20 cellular contexts compared by ENCODE assay signal in genomic region chr4:67928547-67928946, GRCh38. TPM values are rescaled to one million over a fixed set of nuclear protein-coding genes. Genes with fewer than 3 reads are reported as not detected.
DNase-seq lines count a peak whose midpoint lies in the region; ATAC-seq, FAIRE-seq and TF ChIP-seq lines count a peak whose summit lies in the region.
"Had no signal": no experiment of that assay in that cellular context is flagged by ENCODE, and none has a peak within 500 bp of the region (broad histone marks: within the 10 kb centered on the region; RNA-seq: fewer than 3 reads in every experiment).

No MANE protein-coding gene starts in this region.

- no peaks in the 10 kb centered on the region for H3K79me2 ChIP-seq in neural progenitor cell (ENCODE audit: low read depth)

- no peaks in the 10 kb centered on the region for H4K20me1 ChIP-seq in neural progenitor cell (ENCODE audit: low read depth)

- no peaks in the 10 kb centered on the region for H3K36me3 ChIP-seq in neural progenitor cell

- TF ChIP-seq CTCF in endothelial cell (IDR thresholded peaks at IDR 0.05; ENCODE audit: unreplicated experiment): no peak
- TF ChIP-seq CTCF in neural progenitor cell (IDR thresholded peaks at IDR 0.05): no peak
- no peak for TF ChIP-seq CTCF in osteocyte (IDR thresholded peaks at IDR 0.05)

- peak overlapping the region; percentile 21 for H3K4me2 ChIP-seq in neural progenitor cell

- H3K9me3 Mint-ChIP-seq in endothelial cell (ENCODE audit: unreplicated experiment) (no peaks in the 10 kb centered on the region), neural progenitor cell (no peaks in the 10 kb centered on the region), osteocyte (ENCODE audit: unreplicated experiment) (no peaks in the 10 kb centered on the region)
- H3K9me3 Mint-ChIP-seq: activated naive CD8-positive, alpha-beta T cell treated with anti-CD3 and anti-CD28 coated beads for 36 hours; T-helper 2 cell treated with Interferon-gamma antibody and Interleukin-4, amounts not matched to agents 5 μg/mL and 100 μg/mL, for 36 hours had no signal

- H3K4me1 Mint-ChIP-seq in endothelial cell (ENCODE audit: unreplicated experiment) (peaks cover 4% of the 10 kb centered on the region), neural progenitor cell (no peaks in the 10 kb centered on the region), osteocyte (ENCODE audit: unreplicated experiment) (no peaks in the 10 kb centered on the region)
- H3K4me1 Mint-ChIP-seq: activated naive CD8-positive, alpha-beta T cell treated with anti-CD3 and anti-CD28 coated beads for 36 hours; CD8-positive, alpha-beta memory T cell had no signal

- H3K4me3 Mint-ChIP-seq in endothelial cell (ENCODE audit: unreplicated experiment) (no peak overlapping the region), neural progenitor cell (no peak overlapping the region), osteocyte (ENCODE audit: unreplicated experiment) (no peak overlapping the region)
- H3K4me3 Mint-ChIP-seq: activated naive CD8-positive, alpha-beta T cell treated with anti-CD3 and anti-CD28 coated beads for 36 hours; CD8-positive, alpha-beta memory T cell; T-helper 2 cell treated with Interferon-gamma antibody and Interleukin-4, amounts not matched to agents 5 μg/mL and 100 μg/mL, for 36 hours had no signal

- H3K36me3 Mint-ChIP-seq in endothelial cell (ENCODE audit: low read depth, unreplicated experiment) (no peaks in the 10 kb centered on the region), neural progenitor cell (no peaks in the 10 kb centered on the region), osteocyte (ENCODE audit: unreplicated experiment) (no peaks in the 10 kb centered on the region)
- H3K36me3 Mint-ChIP-seq: activated naive CD8-positive, alpha-beta T cell treated with anti-CD3 and anti-CD28 coated beads for 36 hours; CD8-positive, alpha-beta memory T cell had no signal

- no peaks in the 10 kb centered on the region for H3K9me3 ChIP-seq in neural progenitor cell (ENCODE audit: low read depth)

- no peak for ATAC-seq in GM18498 (IDR thresholded peaks at IDR 0.05; ENCODE audit: unreplicated experiment)

- FAIRE-seq in RCC 7860 (lab: Jason Lieb, UNC): no peak
- FAIRE-seq: G401.6, GM12891 had no signal

- H3K27ac ChIP-seq in neural progenitor cell: no peak overlapping the region

- no peak overlapping the region for H2AFZ ChIP-seq in neural progenitor cell (replicated peaks)

- no peak overlapping the region for H3K9ac ChIP-seq in neural progenitor cell

- DNase-seq in NCI-H510A treated with DMSO at 0.1 percent for 48 hours (lab: John Stamatoyannopoulos, UW) (peak; percentile 28), NCI-H510A (lab: John Stamatoyannopoulos, UW) (no peak), RCC 7860 (ENCODE audit: low spot score) (peak; percentile 30), endothelial cell (ENCODE audit: low spot score) (no peak), neural progenitor cell (ENCODE audit: low spot score) (peak; percentile 16), osteocyte (ENCODE audit: extremely low spot score, unreplicated experiment) (no peak)
- DNase-seq in activated CD4-positive, alpha-beta T cell treated with anti-CD3 and anti-CD28 coated beads, Interleukin-2, amount 50 U/mL, for 1 hour: no peak
- DNase-seq: activated CD4-positive, alpha-beta T cell treated with anti-CD3 and anti-CD28 coated beads for 48 hours; activated naive CD8-positive, alpha-beta T cell treated with anti-CD3 and anti-CD28 coated beads for 36 hours; activated T-cell treated with anti-CD3 and anti-CD28 coated beads for 4 hours; CD8-positive, alpha-beta memory T cell; NCI-H1436 treated with DMSO at 0.1 percent for 48 hours; NCI-H774; Right ventricle myocardium superior had no signal

- no peaks in the 10 kb centered on the region for H3K27me3 ChIP-seq in neural progenitor cell

- H3K27ac Mint-ChIP-seq in endothelial cell (ENCODE audit: unreplicated experiment) (peak overlapping the region; percentile 37), neural progenitor cell (no peak overlapping the region), osteocyte (ENCODE audit: unreplicated experiment) (no peak overlapping the region)
- H3K27ac Mint-ChIP-seq: activated naive CD8-positive, alpha-beta T cell treated with anti-CD3 and anti-CD28 coated beads for 36 hours; CD8-positive, alpha-beta memory T cell; T-helper 2 cell treated with Interferon-gamma antibody and Interleukin-4, amounts not matched to agents 5 μg/mL and 100 μg/mL, for 36 hours had no signal

- peaks cover 7% of the 10 kb centered on the region for H3K4me1 ChIP-seq in neural progenitor cell

- no peak overlapping the region for H3K4me3 ChIP-seq in neural progenitor cell

- no peaks in the 10 kb centered on the region for H3K27me3 Mint-ChIP-seq in endothelial cell (ENCODE audit: unreplicated experiment)
- no peaks in the 10 kb centered on the region for H3K27me3 Mint-ChIP-seq in neural progenitor cell (ENCODE audit: insufficient read depth, low read depth)
- peaks cover 6% of the 10 kb centered on the region for H3K27me3 Mint-ChIP-seq in osteocyte (ENCODE audit: unreplicated experiment)

- no peaks in the 10 kb centered on the region for H3F3A ChIP-seq in neural progenitor cell (ENCODE audit: low read depth)

RNA-seq across cellular contexts. Expression of gene TMPRSS11A, which starts 34.7 kb away (rescaled TPM):
- total RNA-seq in endothelial cell (ENCODE audit: unreplicated experiment) (not detected), neural progenitor cell (ENCODE audit: low replicate concordance) (not detected in 2 replicates), osteocyte (not detected in 2 replicates)
- total RNA-seq: activated naive CD8-positive, alpha-beta T cell treated with anti-CD3 and anti-CD28 coated beads for 36 hours; cardiac septum; CD8-positive, alpha-beta memory T cell; lung microvascular endothelial cell; Right ventricle myocardium superior had no signal

RNA-seq across cellular contexts. Expression of gene TMPRSS11D, which starts 44.7 kb away (rescaled TPM):
- total RNA-seq in endothelial cell (ENCODE audit: unreplicated experiment) (not detected), neural progenitor cell (ENCODE audit: low replicate concordance) (not detected in 2 replicates), osteocyte (not detected in 2 replicates)
- total RNA-seq: activated naive CD8-positive, alpha-beta T cell treated with anti-CD3 and anti-CD28 coated beads for 36 hours; cardiac septum; CD8-positive, alpha-beta memory T cell; Right ventricle myocardium superior had no signal

Comparison
In these comparisons a context has a peak if more than half of its experiments do, and no peak if none do; other contexts are left out.
1. DNase-seq: peak in NCI-H510A treated with DMSO at 0.1 percent for 48 hours (single experiment), RCC 7860 (single experiment) and neural progenitor cell (single experiment); none in NCI-H510A (single experiment), endothelial cell (single experiment), osteocyte (single experiment) and activated CD4-positive, alpha-beta T cell treated with anti-CD3 and anti-CD28 coated beads, Interleukin-2, amount 50 U/mL, for 1 hour (single experiment).